In the genomic region with DNA sequence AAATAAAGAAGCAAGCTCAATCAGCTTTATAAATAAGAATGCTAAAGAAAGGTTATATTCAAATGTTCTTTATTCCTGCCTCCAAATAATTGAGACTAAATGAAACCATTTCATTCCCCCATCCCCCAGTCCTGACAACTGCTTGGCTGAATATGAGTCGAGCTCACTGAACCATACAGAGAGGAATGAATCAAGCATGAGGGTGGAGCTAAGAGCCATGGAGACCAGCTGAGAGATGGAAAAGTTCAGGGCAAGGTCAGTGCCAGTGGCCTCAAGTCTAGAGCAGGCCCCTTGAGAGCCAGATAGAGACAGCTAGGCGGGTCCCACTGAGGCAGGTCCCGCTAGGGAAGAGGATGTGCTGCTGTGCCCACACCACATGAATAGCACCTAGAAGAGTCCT, we compare ENCODE assay signal across 13 cellular contexts.
DNase-seq lines count a peak whose midpoint lies in the region; ATAC-seq, FAIRE-seq and TF ChIP-seq lines count a peak whose summit lies in the region.
"Had no signal": no experiment of that assay in that cellular context is flagged by ENCODE, and none has a peak within 500 bp of the region (broad histone marks: within the 10 kb centered on the region; RNA-seq: fewer than 3 reads in every experiment).

No MANE protein-coding gene starts in this region.

- H2BK20ac ChIP-seq in IMR-90 (ENCODE audit: low read depth, low read length) = no peak overlapping the region

- H2BK120ac ChIP-seq in IMR-90 (ENCODE audit: low read depth, low read length) = no peak overlapping the region

- intact Hi-C loops in IMR-90 (cut with micrococcal nuclease) = no loop called here

- CTCF ChIA-PET in IMR-90 (lab: Yijun Ruan, JAX) = no interaction called here

- H3K27me3 ChIP-seq in IMR-90 (ENCODE audit: control insufficient read depth, insufficient read depth, low read length) (no peaks in the 10 kb centered on the region), bronchial epithelial cell (ENCODE audit: control insufficient read depth, insufficient read depth, low read length) (no peaks in the 10 kb centered on the region)

- no peak overlapping the region for H2AK9ac ChIP-seq in IMR-90 (replicated peaks; ENCODE audit: low read depth, low read length, poor library complexity)

- no peaks in the 10 kb centered on the region for H3K79me1 ChIP-seq in IMR-90 (ENCODE audit: low read depth in 1 of 2, low read length in 2 of 2)

- no peak overlapping the region for H3K14ac ChIP-seq in IMR-90 (replicated peaks; ENCODE audit: low read depth, low read length)

- no peak overlapping the region for H3K4ac ChIP-seq in IMR-90 (ENCODE audit: low read depth, low read length)

- WGBS in IMR-90 (ENCODE audit: extremely low coverage in 2 of 2, insufficient read length in 1 of 2), 2 experiments = no CpG with 5 or more reads among the region's 3 CpGs

- ATAC-seq in IMR-90 (ENCODE audit: low read depth) = peak; percentile 27; the same call in 1 of the 2 replicates
- ATAC-seq in HG03135 (IDR thresholded peaks at IDR 0.05; ENCODE audit: unreplicated experiment) = no peak
- no peak for ATAC-seq in HG03354 (IDR thresholded peaks at IDR 0.05; ENCODE audit: poor library complexity, severe bottlenecking, unreplicated experiment)
- ATAC-seq: lower lobe of right lung had no signal

- H3K9me1 ChIP-seq in IMR-90 (ENCODE audit: insufficient read depth, low read length) = no peaks in the 10 kb centered on the region

- H4K8ac ChIP-seq in IMR-90 (ENCODE audit: low read depth in 2 of 2, low read length in 2 of 2) = no peak overlapping the region

- no peak overlapping the region for H3K56ac ChIP-seq in IMR-90 (ENCODE audit: extremely low read depth, insufficient read depth, low read length)

- H3K18ac ChIP-seq in IMR-90 (ENCODE audit: low read depth, low read length) = no peak overlapping the region

- H3K4me2 ChIP-seq in IMR-90 (ENCODE audit: low read depth, low read length) = no peak overlapping the region

- H3K4me3 ChIP-seq in IMR-90 (ENCODE audit: insufficient read depth, low read depth, low read length) (no peak overlapping the region), bronchial epithelial cell (ENCODE audit: low read depth, low read length) (no peak overlapping the region)
- H3K4me3 ChIP-seq: lower lobe of right lung had no signal

- H3K23ac ChIP-seq in IMR-90 (ENCODE audit: low read depth, low read length) = no peak overlapping the region

- DNase-seq in Daoy (ENCODE audit: low read depth) (peak; percentile 5), IMR-90 (no peak), bronchial epithelial cell (ENCODE audit: low read depth) (peak; percentile 59), non-pigmented ciliary epithelial cell (ENCODE audit: low read depth) (peak; percentile 68), COR-L47 (lab: John Stamatoyannopoulos, UW) (no peak)
- no peak for DNase-seq in activated T-cell treated with anti-CD3 and anti-CD28 coated beads, Interleukin-2, amount 50 U/mL, for 1 hour
- DNase-seq: activated effector memory CD4-positive, alpha-beta T cell treated with anti-CD3 and anti-CD28 coated beads, Interleukin-2, amount 50 U/mL, for 16 hours; lower lobe of right lung; NCI-H446 treated with DMSO at 0.1 percent for 48 hours; stimulated activated CD4-positive, alpha-beta T cell treated with anti-CD3 and anti-CD28 coated beads, Interleukin-15, amount 100 ng/mL, for 24 hours had no signal

- no peak for TF ChIP-seq RAD21 in IMR-90 (IDR thresholded peaks at IDR 0.05; ENCODE audit: low read length)

- no peak for TF ChIP-seq POLR2A in IMR-90 (IDR thresholded peaks at IDR 0.05; ENCODE audit: low read depth, low read length)

- POLR2A ChIA-PET in IMR-90 (lab: Charles Lee; ENCODE audit: unreplicated experiment) = no interaction called here

- FAIRE-seq in bronchial epithelial cell (lab: Jason Lieb, UNC) = no peak
- FAIRE-seq: endometrium had no signal

- no peaks in the 10 kb centered on the region for H4K20me1 ChIP-seq in IMR-90 (ENCODE audit: insufficient read depth, low read length)

- no peak overlapping the region for H2AFZ ChIP-seq in IMR-90 (replicated peaks; ENCODE audit: low read length, poor library complexity)

- no peaks in the 10 kb centered on the region for H3K36me3 ChIP-seq in IMR-90 (ENCODE audit: control insufficient read depth, insufficient read depth, low read length)
- H3K36me3 ChIP-seq in bronchial epithelial cell (ENCODE audit: control insufficient read depth, insufficient read depth, low read length) = no peaks in the 10 kb centered on the region
- H3K36me3 ChIP-seq: lower lobe of right lung had no signal

- dilution Hi-C loops in IMR-90 (cut with HindIII; ENCODE audit: low sequenced_read_pairs, unreplicated experiment) = no loop called here

- BruUV-seq in IMR-90 (replicated peaks; lab: Mats Ljungman, UMichigan) = no TSS peak

- H2AK5ac ChIP-seq in IMR-90 (ENCODE audit: low read depth, low read length) = no peak overlapping the region

- H3K9me3 ChIP-seq in IMR-90 (ENCODE audit: control insufficient read depth, insufficient read depth, low read length) = peaks cover 24% of the 10 kb centered on the region
- H3K9me3 ChIP-seq: lower lobe of right lung had no signal

- no peak overlapping the region for H4K91ac ChIP-seq in IMR-90 (ENCODE audit: insufficient read depth, low read depth, low read length)

- in situ Hi-C loops in IMR-90 (cut with MboI; ENCODE audit: low sequenced_read_pairs) = no loop called here

- no peak overlapping the region for H2BK5ac ChIP-seq in IMR-90 (ENCODE audit: low read depth, low read length, poor library complexity, severe bottlenecking)

- no peak overlapping the region for H3K9ac ChIP-seq in IMR-90 (ENCODE audit: low read depth, low read length)

- H3K4me1 ChIP-seq in IMR-90 (ENCODE audit: control insufficient read depth, insufficient read depth, low read length) = no peaks in the 10 kb centered on the region
- H3K4me1 ChIP-seq: lower lobe of right lung had no signal

- H2BK15ac ChIP-seq in IMR-90 (ENCODE audit: low read depth, low read length) = no peak overlapping the region

- no peak overlapping the region for H3K27ac ChIP-seq in IMR-90 (ENCODE audit: insufficient read depth, low read length)
- H3K27ac ChIP-seq: lower lobe of right lung had no signal

- TF ChIP-seq CTCF in IMR-90 (conservative IDR thresholded peaks at IDR 0.05; ENCODE audit: low read depth, low read length) (no peak), bronchial epithelial cell (IDR thresholded peaks at IDR 0.05; ENCODE audit: insufficient read depth, low read length, severe bottlenecking) (no peak)

- H4K5ac ChIP-seq in IMR-90 (ENCODE audit: low read depth, low read length) = no peak overlapping the region

TF ChIP-seq in IMR-90, 13 proteins besides CTCF, POLR2A, EP300 and RAD21:
- no peak for TF ChIP-seq CEBPB (IDR thresholded peaks at IDR 0.05; ENCODE audit: low read depth, low read length)
- no peak for TF ChIP-seq MXI1 (IDR thresholded peaks at IDR 0.05; ENCODE audit: borderline replicate concordance, low read depth, low read length)
- TF ChIP-seq SMC3 (IDR thresholded peaks at IDR 0.05; ENCODE audit: low read depth, low read length) = no peak
- TF ChIP-seq MAFK (IDR thresholded peaks at IDR 0.05; ENCODE audit: low read depth, low read length) = no peak
- no peak for TF ChIP-seq RFX5 (IDR thresholded peaks at IDR 0.05; ENCODE audit: low read depth, low read length)
- TF ChIP-seq NFE2L2 (IDR thresholded peaks at IDR 0.05; ENCODE audit: low read depth, low read length) = no peak

Comparison
In these comparisons a context has a peak if more than half of its experiments do, and no peak if none do; other contexts are left out.
1. DNase-seq: peak in Daoy (single experiment), bronchial epithelial cell (single experiment) and non-pigmented ciliary epithelial cell (single experiment); none in IMR-90 (single experiment), COR-L47 (single experiment) and activated T-cell treated with anti-CD3 and anti-CD28 coated beads, Interleukin-2, amount 50 U/mL, for 1 hour (single experiment).